9 cellular contexts compared by ENCODE assay signal in the genomic region with DNA sequence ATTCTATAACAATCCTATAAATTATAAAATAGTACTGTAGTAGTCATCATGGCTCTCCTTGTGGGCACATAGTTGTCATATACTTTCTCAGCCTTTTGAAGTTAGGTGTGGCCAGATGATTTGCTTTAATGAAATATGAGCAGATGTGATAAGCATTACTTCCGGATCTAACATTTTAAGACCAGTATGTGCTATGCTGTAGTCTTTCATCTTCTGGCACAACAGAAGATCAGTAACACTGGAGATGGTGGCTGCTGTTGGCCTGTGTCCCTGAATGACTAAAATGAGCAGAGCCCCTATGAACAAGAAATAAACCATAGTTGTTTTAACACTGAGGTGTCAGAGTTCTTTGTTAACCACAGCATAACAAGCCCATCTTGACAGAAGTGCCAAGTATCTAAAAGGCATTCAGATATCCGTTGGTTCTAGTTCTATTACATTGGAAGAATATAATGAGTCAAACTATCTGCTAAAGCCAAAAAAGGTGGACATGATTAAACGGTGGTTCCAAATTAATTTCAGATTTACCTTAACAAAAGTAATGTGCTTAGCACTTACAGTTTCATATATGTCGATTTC. TPM values are rescaled to one million over a fixed set of nuclear protein-coding genes. Genes with fewer than 3 reads are reported as not detected.
A peak's percentile ranks its signal among the peaks of the same experiment; 100 is the strongest.
DNase-seq lines count a peak whose midpoint lies in the region; ATAC-seq and TF ChIP-seq lines count a peak whose summit lies in the region.
"Had no signal": no experiment of that assay in that cellular context is flagged by ENCODE, and none has a peak within 500 bp of the region (broad histone marks: within the 10 kb centered on the region; RNA-seq: fewer than 3 reads in every experiment).

No MANE protein-coding gene starts in this region.

- peaks cover 40% of the 10 kb centered on the region for H3K36me3 ChIP-seq in DND-41 (ENCODE audit: insufficient read depth, low read length)
- H3K36me3 ChIP-seq: ovary had no signal

- peaks cover 61% of the 10 kb centered on the region for H3K36me3 Mint-ChIP-seq in activated T-helper 2 cell treated with anti-CD3 and anti-CD28 coated beads, Interferon-gamma antibody, Interleukin-2, Interleukin-4, amounts not matched to agents 10 μg/mL and 5 μg/mL and 100 μg/mL, durations not matched to agents 14 hours and 24 hours and 36 hours (ENCODE audit: low read depth)
- no peaks in the 10 kb centered on the region for H3K36me3 Mint-ChIP-seq in natural killer cell

- peaks cover 100% of the 10 kb centered on the region for H3K79me2 ChIP-seq in DND-41 (ENCODE audit: insufficient read depth, low read length)

- H3K27ac ChIP-seq in DND-41 (ENCODE audit: low read length) = peak overlapping the region; percentile 15; the same call in 1 of the 2 replicates
- H3K27ac ChIP-seq: ovary had no signal

- DNase-seq in DND-41 (no peak), HUDEP-2 (lab: John Stamatoyannopoulos, UW; ENCODE audit: unreplicated experiment in 76 of 76) (peak in 54 of 76 experiments; percentile 0 to 86 (median 48)), natural killer cell (peak; percentile 43), NCI-H446 treated with DMSO at 0.1 percent for 48 hours (lab: John Stamatoyannopoulos, UW) (no peak)
- no peak for DNase-seq in activated T-helper 2 cell treated with anti-CD3 and anti-CD28 coated beads, Interferon-gamma antibody, Interleukin-2, Interleukin-4, amounts not matched to agents 10 μg/mL and 5 μg/mL and 100 μg/mL, durations not matched to agents 14 hours and 24 hours and 36 hours (ENCODE audit: low spot score)
- DNase-seq: NCI-H2171 treated with DMSO at 0.1 percent for 48 hours, ovary had no signal

- H3K9me3 ChIP-seq in DND-41 (ENCODE audit: insufficient read depth, low read length, severe bottlenecking) = no peaks in the 10 kb centered on the region
- H3K9me3 ChIP-seq: ovary had no signal

- intact Hi-C loops in activated T-helper 2 cell treated with anti-CD3 and anti-CD28 coated beads, Interferon-gamma antibody, Interleukin-2, Interleukin-4, amounts not matched to agents 10 μg/mL and 5 μg/mL and 100 μg/mL, durations not matched to agents 14 hours and 24 hours and 36 hours (cut with micrococcal nuclease) = loop anchor here (5.0 to 10.0 kb wide), 2 partner anchors 159 to 316 kb away; a partner anchor contains a TSS
- intact Hi-C loops in natural killer cell (cut with micrococcal nuclease) = loop anchor here (1.0 kb wide), 2 partner anchors 22 to 40 kb away; no protein-coding TSS in a partner anchor

- H3K27me3 Mint-ChIP-seq in activated T-helper 2 cell treated with anti-CD3 and anti-CD28 coated beads, Interferon-gamma antibody, Interleukin-2, Interleukin-4, amounts not matched to agents 10 μg/mL and 5 μg/mL and 100 μg/mL, durations not matched to agents 14 hours and 24 hours and 36 hours (ENCODE audit: low read depth) = no peaks in the 10 kb centered on the region
- no peaks in the 10 kb centered on the region for H3K27me3 Mint-ChIP-seq in natural killer cell (ENCODE audit: low read depth in 2 of 2)

- H3K9me3 Mint-ChIP-seq in activated T-helper 2 cell treated with anti-CD3 and anti-CD28 coated beads, Interferon-gamma antibody, Interleukin-2, Interleukin-4, amounts not matched to agents 10 μg/mL and 5 μg/mL and 100 μg/mL, durations not matched to agents 14 hours and 24 hours and 36 hours = no peaks in the 10 kb centered on the region
- H3K9me3 Mint-ChIP-seq in natural killer cell = no peaks in the 10 kb centered on the region

- peaks cover 68% of the 10 kb centered on the region for H3K4me1 Mint-ChIP-seq in activated T-helper 2 cell treated with anti-CD3 and anti-CD28 coated beads, Interferon-gamma antibody, Interleukin-2, Interleukin-4, amounts not matched to agents 10 μg/mL and 5 μg/mL and 100 μg/mL, durations not matched to agents 14 hours and 24 hours and 36 hours (ENCODE audit: low read depth)
- H3K4me1 Mint-ChIP-seq in natural killer cell = peaks cover 75 to 90% of the 10 kb centered on the region in 2 donors

- no peak overlapping the region for H3K9ac ChIP-seq in DND-41 (ENCODE audit: low read depth, low read length)

- peak overlapping the region; percentile 47; the same call in 1 of the 2 replicates for H3K4me2 ChIP-seq in DND-41 (ENCODE audit: insufficient read depth, low read length)

- H2AFZ ChIP-seq in DND-41 (ENCODE audit: low read depth, low read length) = no peak overlapping the region

- no peak overlapping the region for H3K4me3 Mint-ChIP-seq in activated T-helper 2 cell treated with anti-CD3 and anti-CD28 coated beads, Interferon-gamma antibody, Interleukin-2, Interleukin-4, amounts not matched to agents 10 μg/mL and 5 μg/mL and 100 μg/mL, durations not matched to agents 14 hours and 24 hours and 36 hours (ENCODE audit: low read depth)
- peak overlapping the region; percentile 84 for H3K4me3 Mint-ChIP-seq in natural killer cell

- H4K20me1 ChIP-seq in DND-41 (ENCODE audit: insufficient read depth, low read length) = peaks cover 82% of the 10 kb centered on the region

- no peak for ATAC-seq in DND-41 (ENCODE audit: insufficient read depth, low read depth)
- peak; percentile 71 to 85 (median 77) for ATAC-seq in natural killer cell
- no peak for ATAC-seq in HG02678 (IDR thresholded peaks at IDR 0.05; ENCODE audit: unreplicated experiment)
- no peak for ATAC-seq in HG02623 (IDR thresholded peaks at IDR 0.05; ENCODE audit: unreplicated experiment)

- 0 out of 4 replicates have a peak overlapping the region, but pooled peaks of 1 of the 2 experiments have one; percentile 16 for H3K4me3 ChIP-seq in DND-41 (ENCODE audit: low read depth in 1 of 2, low read length in 2 of 2)
- H3K4me3 ChIP-seq: ovary had no signal

- H3K27me3 ChIP-seq in DND-41 (ENCODE audit: insufficient read depth, low read length, poor library complexity) = no peaks in the 10 kb centered on the region
- H3K27me3 ChIP-seq: ovary had no signal

- H3K4me1 ChIP-seq in DND-41 (ENCODE audit: insufficient read depth, low read length) = peaks cover 46% of the 10 kb centered on the region

- TF ChIP-seq CTCF in DND-41 (IDR thresholded peaks at IDR 0.05; ENCODE audit: borderline replicate concordance, extremely low read depth, low read length, poor library complexity, severe bottlenecking) (no peak), natural killer cell (IDR thresholded peaks at IDR 0.05) (no peak)

- H3K27ac Mint-ChIP-seq in activated T-helper 2 cell treated with anti-CD3 and anti-CD28 coated beads, Interferon-gamma antibody, Interleukin-2, Interleukin-4, amounts not matched to agents 10 μg/mL and 5 μg/mL and 100 μg/mL, durations not matched to agents 14 hours and 24 hours and 36 hours = peak overlapping the region; percentile 53
- H3K27ac Mint-ChIP-seq in natural killer cell = peak overlapping the region; percentile 93 to 97

RNA-seq across cellular contexts. Expression of a gene that starts 6.3 kb away (rescaled TPM):
- 48.6 and 49.3 TPM in 2 replicates for total RNA-seq in activated T-helper 2 cell treated with anti-CD3 and anti-CD28 coated beads, Interferon-gamma antibody, Interleukin-2, Interleukin-4, amounts not matched to agents 10 μg/mL and 5 μg/mL and 100 μg/mL, durations not matched to agents 14 hours and 24 hours and 36 hours
- 100 to 1,000 TPM; 189 to 205 (median 202) TPM for total RNA-seq in natural killer cell

Comparison
In these comparisons a context has a peak if more than half of its experiments do, and no peak if none do; other contexts are left out.
1. ATAC-seq: peak in natural killer cell (3 of 3); none in DND-41 (single experiment), HG02678 (single experiment) and HG02623 (single experiment).
2. DNase-seq: peak in HUDEP-2 (54 of 76) and natural killer cell (single experiment); none in DND-41 (single experiment), activated T-helper 2 cell treated with anti-CD3 and anti-CD28 coated beads, Interferon-gamma antibody, Interleukin-2, Interleukin-4, amounts not matched to agents 10 μg/mL and 5 μg/mL and 100 μg/mL, durations not matched to agents 14 hours and 24 hours and 36 hours (single experiment) and NCI-H446 treated with DMSO at 0.1 percent for 48 hours (single experiment).